12 cellular contexts compared by ENCODE assay signal in the genomic region with DNA sequence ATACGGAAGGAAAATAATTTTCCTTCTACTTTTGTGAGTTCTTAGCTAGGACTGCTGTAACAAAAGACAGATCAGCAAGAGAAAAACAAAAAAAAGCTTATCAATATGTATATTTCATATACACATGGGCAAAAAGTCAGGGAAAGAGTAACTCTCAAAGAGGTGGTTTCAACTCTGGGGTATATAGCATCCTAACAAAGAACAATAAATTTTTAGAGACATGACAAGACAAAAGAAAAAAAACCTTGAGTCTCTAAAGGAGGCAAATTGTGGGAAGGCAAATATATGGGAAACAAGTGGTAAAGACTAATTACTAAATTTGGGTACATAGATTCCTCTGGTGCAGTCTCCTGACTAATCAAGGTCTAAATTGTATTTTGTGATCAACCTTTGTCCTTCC.
DNase-seq lines count a peak whose midpoint lies in the region; ATAC-seq, FAIRE-seq and TF ChIP-seq lines count a peak whose summit lies in the region.
"Had no signal": no experiment of that assay in that cellular context is flagged by ENCODE, and none has a peak within 500 bp of the region (broad histone marks: within the 10 kb centered on the region; RNA-seq: fewer than 3 reads in every experiment).

No MANE protein-coding gene starts in this region.

- no peaks in the 10 kb centered on the region for H3K27me3 ChIP-seq in pancreas
- H3K27me3 ChIP-seq: BLaER1 treated with 17β-estradiol and CSF1 and Interleukin-3, amounts not matched to agents 10 nM and 100 nM had no signal

- H3K9me3 ChIP-seq in pancreas: no peaks in the 10 kb centered on the region

- FAIRE-seq in pancreas (lab: Jason Lieb, UNC): no peak

- H3K27ac ChIP-seq in pancreas: no peak overlapping the region
- H3K27ac ChIP-seq: BLaER1 treated with 17β-estradiol and CSF1 and Interleukin-3, amounts not matched to agents 10 nM and 100 nM had no signal

- no peak for DNase-seq in activated CD4-positive, alpha-beta T cell treated with anti-CD3 and anti-CD28 coated beads, Interleukin-2, amount 10 ng/mL, durations not matched to agents 24 days and 14 days
- DNase-seq in activated CD4-positive, alpha-beta T cell treated with anti-CD3 and anti-CD28 coated beads, Interleukin-2, amount 50 U/mL, for 4 hours: no peak
- DNase-seq in activated naive CD4-positive, alpha-beta T cell (lab: John Stamatoyannopoulos, UW): no peak
- no peak for DNase-seq in activated T-helper 2 cell treated with anti-CD3 and anti-CD28 coated beads, Interferon-gamma antibody, Interleukin-2, Interleukin-4, amounts not matched to agents 10 μg/mL and 5 μg/mL and 100 μg/mL, durations not matched to agents 14 hours and 24 hours and 36 hours (ENCODE audit: low spot score)
- DNase-seq in pancreas (no peak), mesenteric fat pad (ENCODE audit: low spot score) (no peak)
- DNase-seq: 8988T; ACHN; CD4-positive, CD25-positive, alpha-beta regulatory T cell; HCEC 1CT had no signal

- TF ChIP-seq CTCF in pancreas (IDR thresholded peaks at IDR 0.05): no peak

- no peak overlapping the region for H3K4me3 ChIP-seq in pancreas
- H3K4me3 ChIP-seq: BLaER1 treated with 17β-estradiol and CSF1 and Interleukin-3, amounts not matched to agents 10 nM and 100 nM had no signal

- no peak for ATAC-seq in pancreas

- WGBS in pancreas, 2 donors: 86 to 94% methylated on average over 1 of the region's 1 CpG

- H3K36me3 Mint-ChIP-seq in activated CD4-positive, alpha-beta T cell treated with anti-CD3 and anti-CD28 coated beads, Interleukin-2, amount 10 ng/mL, durations not matched to agents 24 days and 14 days (ENCODE audit: low read depth): no peaks in the 10 kb centered on the region
- H3K36me3 Mint-ChIP-seq in activated naive CD4-positive, alpha-beta T cell treated with anti-CD3 and anti-CD28 coated beads, Interleukin-2, amount 50 U/mL, for 24 hours: peaks cover 2% of the 10 kb centered on the region
- peaks cover 4% of the 10 kb centered on the region for H3K36me3 Mint-ChIP-seq in activated T-helper 2 cell treated with anti-CD3 and anti-CD28 coated beads, Interferon-gamma antibody, Interleukin-2, Interleukin-4, amounts not matched to agents 10 μg/mL and 5 μg/mL and 100 μg/mL, durations not matched to agents 14 hours and 24 hours and 36 hours (ENCODE audit: low read depth)
- H3K36me3 Mint-ChIP-seq: CD4-positive, CD25-positive, alpha-beta regulatory T cell had no signal

- H3K27ac Mint-ChIP-seq in activated CD4-positive, alpha-beta T cell treated with anti-CD3 and anti-CD28 coated beads, Interleukin-2, amount 10 ng/mL, durations not matched to agents 24 days and 14 days: peak overlapping the region; percentile 92
- H3K27ac Mint-ChIP-seq in activated naive CD4-positive, alpha-beta T cell treated with anti-CD3 and anti-CD28 coated beads, Interleukin-2, amount 50 U/mL, for 24 hours: peak overlapping the region; percentile 95
- peak overlapping the region; percentile 89 for H3K27ac Mint-ChIP-seq in activated T-helper 2 cell treated with anti-CD3 and anti-CD28 coated beads, Interferon-gamma antibody, Interleukin-2, Interleukin-4, amounts not matched to agents 10 μg/mL and 5 μg/mL and 100 μg/mL, durations not matched to agents 14 hours and 24 hours and 36 hours
- H3K27ac Mint-ChIP-seq: CD4-positive, CD25-positive, alpha-beta regulatory T cell had no signal

- no peaks in the 10 kb centered on the region for H3K4me1 ChIP-seq in pancreas

- H3K27me3 Mint-ChIP-seq in activated CD4-positive, alpha-beta T cell treated with anti-CD3 and anti-CD28 coated beads, Interleukin-2, amount 10 ng/mL, durations not matched to agents 24 days and 14 days: no peaks in the 10 kb centered on the region
- no peaks in the 10 kb centered on the region for H3K27me3 Mint-ChIP-seq in activated naive CD4-positive, alpha-beta T cell treated with anti-CD3 and anti-CD28 coated beads, Interleukin-2, amount 50 U/mL, for 24 hours
- H3K27me3 Mint-ChIP-seq in activated T-helper 2 cell treated with anti-CD3 and anti-CD28 coated beads, Interferon-gamma antibody, Interleukin-2, Interleukin-4, amounts not matched to agents 10 μg/mL and 5 μg/mL and 100 μg/mL, durations not matched to agents 14 hours and 24 hours and 36 hours (ENCODE audit: low read depth): no peaks in the 10 kb centered on the region

- H3K9me3 Mint-ChIP-seq in activated CD4-positive, alpha-beta T cell treated with anti-CD3 and anti-CD28 coated beads, Interleukin-2, amount 10 ng/mL, durations not matched to agents 24 days and 14 days: peaks cover 6% of the 10 kb centered on the region
- peaks cover 14% of the 10 kb centered on the region for H3K9me3 Mint-ChIP-seq in activated naive CD4-positive, alpha-beta T cell treated with anti-CD3 and anti-CD28 coated beads, Interleukin-2, amount 50 U/mL, for 24 hours
- H3K9me3 Mint-ChIP-seq in activated T-helper 2 cell treated with anti-CD3 and anti-CD28 coated beads, Interferon-gamma antibody, Interleukin-2, Interleukin-4, amounts not matched to agents 10 μg/mL and 5 μg/mL and 100 μg/mL, durations not matched to agents 14 hours and 24 hours and 36 hours: peaks cover 19% of the 10 kb centered on the region

- no peaks in the 10 kb centered on the region for H3K36me3 ChIP-seq in pancreas
- H3K36me3 ChIP-seq: BLaER1 treated with 17β-estradiol and CSF1 and Interleukin-3, amounts not matched to agents 10 nM and 100 nM had no signal

- peaks cover 29% of the 10 kb centered on the region for H3K4me1 Mint-ChIP-seq in activated CD4-positive, alpha-beta T cell treated with anti-CD3 and anti-CD28 coated beads, Interleukin-2, amount 10 ng/mL, durations not matched to agents 24 days and 14 days
- peaks cover 57% of the 10 kb centered on the region for H3K4me1 Mint-ChIP-seq in activated naive CD4-positive, alpha-beta T cell treated with anti-CD3 and anti-CD28 coated beads, Interleukin-2, amount 50 U/mL, for 24 hours
- peaks cover 27% of the 10 kb centered on the region for H3K4me1 Mint-ChIP-seq in activated T-helper 2 cell treated with anti-CD3 and anti-CD28 coated beads, Interferon-gamma antibody, Interleukin-2, Interleukin-4, amounts not matched to agents 10 μg/mL and 5 μg/mL and 100 μg/mL, durations not matched to agents 14 hours and 24 hours and 36 hours (ENCODE audit: low read depth)
- H3K4me1 Mint-ChIP-seq: CD4-positive, CD25-positive, alpha-beta regulatory T cell had no signal

- intact Hi-C loops in activated CD4-positive, alpha-beta T cell treated with anti-CD3 and anti-CD28 coated beads, Interleukin-2, amount 10 ng/mL, durations not matched to agents 24 days and 14 days (cut with micrococcal nuclease): no loop called here
- intact Hi-C loops in activated T-helper 2 cell treated with anti-CD3 and anti-CD28 coated beads, Interferon-gamma antibody, Interleukin-2, Interleukin-4, amounts not matched to agents 10 μg/mL and 5 μg/mL and 100 μg/mL, durations not matched to agents 14 hours and 24 hours and 36 hours (cut with micrococcal nuclease): loop anchor here (10.0 kb wide), 1 partner anchor 760 kb away; no protein-coding TSS in a partner anchor
- intact Hi-C loops in pancreas (cut with DNase I): no loop called here

- H3K4me3 Mint-ChIP-seq in activated CD4-positive, alpha-beta T cell treated with anti-CD3 and anti-CD28 coated beads, Interleukin-2, amount 10 ng/mL, durations not matched to agents 24 days and 14 days: no peak overlapping the region
- H3K4me3 Mint-ChIP-seq in activated naive CD4-positive, alpha-beta T cell treated with anti-CD3 and anti-CD28 coated beads, Interleukin-2, amount 50 U/mL, for 24 hours: peak overlapping the region; percentile 23
- no peak overlapping the region for H3K4me3 Mint-ChIP-seq in activated T-helper 2 cell treated with anti-CD3 and anti-CD28 coated beads, Interferon-gamma antibody, Interleukin-2, Interleukin-4, amounts not matched to agents 10 μg/mL and 5 μg/mL and 100 μg/mL, durations not matched to agents 14 hours and 24 hours and 36 hours (ENCODE audit: low read depth)
